ENCODE assay signal across 10 cellular contexts in the genomic region with DNA sequence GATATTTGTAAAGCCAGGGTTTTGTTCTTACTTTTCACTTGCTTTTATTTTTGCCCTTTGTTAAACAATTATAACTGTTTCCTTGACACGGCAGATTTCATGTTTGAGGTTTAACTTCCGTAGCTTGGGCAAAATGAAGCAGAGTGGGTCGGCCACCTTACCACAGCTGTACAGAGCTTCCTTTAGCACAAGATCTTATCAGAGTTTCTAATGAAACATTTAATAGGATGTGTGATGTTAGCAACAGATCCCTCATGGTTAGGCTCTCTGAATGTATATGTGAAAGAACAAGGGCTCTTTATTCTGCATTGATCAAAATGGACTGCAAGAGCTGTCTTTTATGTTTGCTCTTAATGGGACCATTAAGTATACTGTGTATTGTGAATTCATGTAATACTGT. TPM values are rescaled to one million over a fixed set of nuclear protein-coding genes. Genes with fewer than 3 reads are reported as not detected.
A peak's percentile ranks its signal among the peaks of the same experiment; 100 is the strongest.
DNase-seq lines count a peak whose midpoint lies in the region; ATAC-seq and TF ChIP-seq lines count a peak whose summit lies in the region.
"Had no signal": no experiment of that assay in that cellular context is flagged by ENCODE, and none has a peak within 500 bp of the region (broad histone marks: within the 10 kb centered on the region; RNA-seq: fewer than 3 reads in every experiment).

No MANE protein-coding gene starts in this region.

- no peaks in the 10 kb centered on the region for H3K27me3 Mint-ChIP-seq in CD8-positive, alpha-beta T cell (ENCODE audit: low read depth)

- no peaks in the 10 kb centered on the region for H3K27me3 ChIP-seq in CD8-positive, alpha-beta T cell (ENCODE audit: insufficient read depth, low read length)
- no peaks in the 10 kb centered on the region for H3K27me3 ChIP-seq in dorsolateral prefrontal cortex

- CTCF ChIA-PET in CD8-positive, alpha-beta T cell (lab: Charles Lee): interaction anchor here (0.8 to 1.4 kb wide), 2 partner anchors 22 to 31 kb away, joined by 7 to 8 read pairs; partner anchors contain the start of gene RNF125

- peak in 6 of 7 experiments; percentile 27 to 62 (median 46) for DNase-seq in CD8-positive, alpha-beta T cell
- DNase-seq in SK-N-MC (ENCODE audit: low read depth, low spot score) (no peak), dorsolateral prefrontal cortex (no peak), NCI-H510A (lab: John Stamatoyannopoulos, UW) (no peak), Right ventricle myocardium superior (no peak), HCEC 1CT (no peak)

- H3K4me3 Mint-ChIP-seq in CD8-positive, alpha-beta T cell: peak overlapping the region; percentile 60

- H3K36me3 ChIP-seq in CD8-positive, alpha-beta T cell (ENCODE audit: insufficient read depth, low read length): peaks cover 14% of the 10 kb centered on the region
- H3K36me3 ChIP-seq in SK-N-MC (ENCODE audit: insufficient read depth, low read length): no peaks in the 10 kb centered on the region

- H3K36me3 Mint-ChIP-seq in CD8-positive, alpha-beta T cell: peaks cover 86% of the 10 kb centered on the region

- H3K4me3 ChIP-seq in CD8-positive, alpha-beta T cell (ENCODE audit: low read depth, low read length): no peak overlapping the region
- peak overlapping the region; percentile 29 for H3K4me3 ChIP-seq in SK-N-MC
- peak overlapping the region in 5 of 59 donors; percentile 4 to 17 (median 15) for H3K4me3 ChIP-seq in dorsolateral prefrontal cortex
- H3K4me3 ChIP-seq: skin epidermis had no signal

- H3K9me3 ChIP-seq in CD8-positive, alpha-beta T cell (ENCODE audit: low read length): no peaks in the 10 kb centered on the region
- no peaks in the 10 kb centered on the region for H3K9me3 ChIP-seq in SK-N-MC (ENCODE audit: low read depth, low read length)

- H3K27ac ChIP-seq in CD8-positive, alpha-beta T cell (ENCODE audit: low read depth, low read length): no peak overlapping the region
- H3K27ac ChIP-seq in SK-N-MC (peak overlapping the region; percentile 45; the same call in 1 of the 2 replicates), dorsolateral prefrontal cortex (peak overlapping the region in 55 of 59 donors; percentile 4 to 79 (median 61))

- intact Hi-C loops in CD8-positive, alpha-beta T cell (cut with DNase I, micrococcal nuclease): loop anchor here (1.0 to 2.0 kb wide), 3 partner anchors 22 to 52 kb away; partner anchors contain the start of gene RNF125 (in 2 of the 2)
- intact Hi-C loops in dorsolateral prefrontal cortex (cut with DNase I): no loop called here
- intact Hi-C loops in Right ventricle myocardium superior (cut with DNase I): no loop called here

- no peaks in the 10 kb centered on the region for H3K9me3 Mint-ChIP-seq in CD8-positive, alpha-beta T cell

- ATAC-seq in CD8-positive, alpha-beta T cell: peak; percentile 79
- ATAC-seq in GM21619 (IDR thresholded peaks at IDR 0.05; ENCODE audit: unreplicated experiment) (peak; percentile 62), HG02970 (IDR thresholded peaks at IDR 0.05; ENCODE audit: low FRiP score, unreplicated experiment) (no peak), Right ventricle myocardium superior (ENCODE audit: poor library complexity) (no peak)
- ATAC-seq: esophagus mucosa had no signal

- POLR2A ChIA-PET in CD8-positive, alpha-beta T cell (lab: Charles Lee): interaction anchor here (0.9 to 5.2 kb wide), 7 partner anchors 9 to 98 kb away, joined by 3 to 62 read pairs (median 5); partner anchors contain the start of genes RNF125 and TRAPPC8

- TF ChIP-seq CTCF in CD8-positive, alpha-beta T cell (IDR thresholded peaks at IDR 0.05): no peak
- no peak for TF ChIP-seq CTCF in dorsolateral prefrontal cortex (IDR thresholded peaks at IDR 0.05 in 54 of 56, conservative IDR thresholded peaks at IDR 0.05 in 2 of 56; ENCODE audit: low read depth in 1 of 56, partially characterized antibody in 56 of 56)

- peak overlapping the region; percentile 68 for H3K27ac Mint-ChIP-seq in CD8-positive, alpha-beta T cell

- peaks cover 58% of the 10 kb centered on the region for H3K4me1 Mint-ChIP-seq in CD8-positive, alpha-beta T cell (ENCODE audit: low read depth)

- H3K4me1 ChIP-seq in CD8-positive, alpha-beta T cell (ENCODE audit: insufficient read depth, low read length): peaks cover 44% of the 10 kb centered on the region

- H3K9ac ChIP-seq in SK-N-MC (ENCODE audit: insufficient read length): no peak overlapping the region

RNA-seq across cellular contexts. Expression of gene RNF125, which starts 22.3 kb away (rescaled TPM):
- 100 to 1,000 TPM; 162 to 177 TPM for total RNA-seq in CD8-positive, alpha-beta T cell
- total RNA-seq in dorsolateral prefrontal cortex: 10 to 100 TPM in 4 of 120 experiments, 1 to 10 TPM in 114, under 1 TPM in 2; 0.69 to 14.6 (median 3.8) TPM
- total RNA-seq in Right ventricle myocardium superior: 3.8 TPM

RNA-seq across cellular contexts. Expression of gene RNF138, which starts 50.7 kb away (rescaled TPM):
- total RNA-seq in CD8-positive, alpha-beta T cell: 100 to 1,000 TPM; 198 to 219 TPM
- 10 to 100 TPM; 14.5 to 45.3 (median 26.8) TPM for total RNA-seq in dorsolateral prefrontal cortex
- total RNA-seq in Right ventricle myocardium superior: 8.9 TPM

Comparison
In these comparisons a context has a peak if more than half of its experiments do, and no peak if none do; other contexts are left out.
1. ATAC-seq: peak in CD8-positive, alpha-beta T cell (single experiment) and GM21619 (single experiment); none in HG02970 (single experiment) and Right ventricle myocardium superior (single experiment).
2. DNase-seq: peak in CD8-positive, alpha-beta T cell (6 of 7); none in SK-N-MC (single experiment), dorsolateral prefrontal cortex (0 of 10), NCI-H510A (single experiment), Right ventricle myocardium superior (single experiment) and HCEC 1CT (single experiment).
3. RNA of gene RNF125, which starts 22.3 kb away (total RNA-seq): 162 to 177 TPM in CD8-positive, alpha-beta T cell; 0.69 to 14.6 TPM in dorsolateral prefrontal cortex and 3.8 TPM in Right ventricle myocardium superior (single experiment); every median in the first group is over 10 times any median in the second.
4. RNA of gene RNF138, which starts 50.7 kb away (total RNA-seq): 198 to 219 TPM in CD8-positive, alpha-beta T cell; 14.5 to 45.3 TPM in dorsolateral prefrontal cortex and 8.9 TPM in Right ventricle myocardium superior (single experiment); every median in the first group is over 4 times any median in the second.
5. intact Hi-C loops: an anchor here in CD8-positive, alpha-beta T cell (1.0 to 2.0 kb wide); none called in dorsolateral prefrontal cortex and Right ventricle myocardium superior.